In genomic region chr11:3797329-3798090, GRCh38 we compare ENCODE assay signal across 2 cellular contexts.
TF ChIP-seq lines count a peak whose summit lies in the region.

Gene NUP98 (minus strand): TSS chr11:3797554. CDS start chr11:3782117, 15,437 bp downstream.

TF ChIP-seq in HCT116, 20 proteins besides CTCF, POLR2A, EP300 and RAD21 (continued from another document):
- TF ChIP-seq POLR2AphosphoS5 (IDR thresholded peaks at IDR 0.05; ENCODE audit: low read depth, low read length) (peak; percentile 93), YY1 (IDR thresholded peaks at IDR 0.05; ENCODE audit: extremely low read depth, insufficient replicate concordance, low read depth, low read length) (no peak), JUND (IDR thresholded peaks at IDR 0.05) (no peak), ATF3 (IDR thresholded peaks at IDR 0.05) (no peak), SRF (IDR thresholded peaks at IDR 0.05; ENCODE audit: low read depth) (no peak; the same call in 1 of the 2 replicates), ZBTB33 (IDR thresholded peaks at IDR 0.05; ENCODE audit: extremely low read depth, insufficient replicate concordance, low read length) (no peak)
- TF ChIP-seq, protein P1, sequence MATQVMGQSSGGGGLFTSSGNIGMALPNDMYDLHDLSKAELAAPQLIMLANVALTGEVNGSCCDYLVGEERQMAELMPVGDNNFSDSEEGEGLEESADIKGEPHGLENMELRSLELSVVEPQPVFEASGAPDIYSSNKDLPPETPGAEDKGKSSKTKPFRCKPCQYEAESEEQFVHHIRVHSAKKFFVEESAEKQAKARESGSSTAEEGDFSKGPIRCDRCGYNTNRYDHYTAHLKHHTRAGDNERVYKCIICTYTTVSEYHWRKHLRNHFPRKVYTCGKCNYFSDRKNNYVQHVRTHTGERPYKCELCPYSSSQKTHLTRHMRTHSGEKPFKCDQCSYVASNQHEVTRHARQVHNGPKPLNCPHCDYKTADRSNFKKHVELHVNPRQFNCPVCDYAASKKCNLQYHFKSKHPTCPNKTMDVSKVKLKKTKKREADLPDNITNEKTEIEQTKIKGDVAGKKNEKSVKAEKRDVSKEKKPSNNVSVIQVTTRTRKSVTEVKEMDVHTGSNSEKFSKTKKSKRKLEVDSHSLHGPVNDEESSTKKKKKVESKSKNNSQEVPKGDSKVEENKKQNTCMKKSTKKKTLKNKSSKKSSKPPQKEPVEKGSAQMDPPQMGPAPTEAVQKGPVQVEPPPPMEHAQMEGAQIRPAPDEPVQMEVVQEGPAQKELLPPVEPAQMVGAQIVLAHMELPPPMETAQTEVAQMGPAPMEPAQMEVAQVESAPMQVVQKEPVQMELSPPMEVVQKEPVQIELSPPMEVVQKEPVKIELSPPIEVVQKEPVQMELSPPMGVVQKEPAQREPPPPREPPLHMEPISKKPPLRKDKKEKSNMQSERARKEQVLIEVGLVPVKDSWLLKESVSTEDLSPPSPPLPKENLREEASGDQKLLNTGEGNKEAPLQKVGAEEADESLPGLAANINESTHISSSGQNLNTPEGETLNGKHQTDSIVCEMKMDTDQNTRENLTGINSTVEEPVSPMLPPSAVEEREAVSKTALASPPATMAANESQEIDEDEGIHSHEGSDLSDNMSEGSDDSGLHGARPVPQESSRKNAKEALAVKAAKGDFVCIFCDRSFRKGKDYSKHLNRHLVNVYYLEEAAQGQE (IDR thresholded peaks at IDR 0.05; ENCODE audit: low read depth) = no peak

TF ChIP-seq in neural cell, 6 proteins besides CTCF, POLR2A, EP300 and RAD21 (continued from another document):
- TF ChIP-seq, protein P1 (IDR thresholded peaks at IDR 0.05; ENCODE audit: borderline replicate concordance) = no peak
- TF ChIP-seq TAF1 (IDR thresholded peaks at IDR 0.05; ENCODE audit: low read depth) = peak; percentile 60
